ENCODE assay signal across 26 cellular contexts in genomic region chr5:50675385-50675784, GRCh38.
"Had no signal": no experiment of that assay in that cellular context is flagged by ENCODE, and none has a peak within 500 bp of the region (broad histone marks: within the 10 kb centered on the region; RNA-seq: fewer than 3 reads in every experiment).

No MANE protein-coding gene starts in this region.

- DNase-seq: dermis blood vessel endothelial cell; effector memory CD4-positive, alpha-beta T cell; erythroblast; esophagus squamous epithelium; gastrocnemius medialis; head of caudate nucleus; left cardiac atrium; mesenchymal stem cell; mucosa of descending colon; naive B cell; stimulated activated CD4-positive, alpha-beta T cell treated with anti-CD3 and anti-CD28 coated beads, Interleukin-12 subunit alpha, Interleukin-12 subunit beta, amount 100 ng/mL, for 4 hours; stimulated activated CD4-positive, alpha-beta T cell treated with anti-CD3 and anti-CD28 coated beads, Interleukin-1b, Interleukin-23, amount 100 ng/mL, for 48 hours; stimulated activated CD4-positive, alpha-beta T cell treated with anti-CD3 and anti-CD28 coated beads, Interleukin-4, amount 100 ng/mL, for 1 hour; stimulated activated CD8-positive, alpha-beta memory T cell treated with anti-CD3 and anti-CD28 coated beads, Interleukin-4, amount 100 ng/mL, for 48 hours; stimulated activated naive CD4-positive, alpha-beta T cell treated with Interleukin-2 at 50 U/mL for 16 hours; stomach; thyroid gland had no signal

- H3K4me2 ChIP-seq: smooth muscle cell had no signal

- H3K9ac ChIP-seq: parathyroid adenoma had no signal

- H3K36me3 Mint-ChIP-seq: mesothelial cell of epicardium had no signal

- H3K27ac ChIP-seq: esophagus squamous epithelium, gastrocnemius medialis, left lung, parathyroid adenoma, thyroid gland, upper lobe of left lung had no signal

- H3K4me3 Mint-ChIP-seq: mesothelial cell of epicardium, neural crest cell had no signal

- H3K9me3 ChIP-seq: esophagus squamous epithelium, gastrocnemius medialis, left lung, mucosa of descending colon, stomach, thyroid gland, upper lobe of left lung had no signal

- H3K9me3 Mint-ChIP-seq: mesothelial cell of epicardium; naive B cell; natural killer cell treated with Interleukin-12 subunit alpha and Interleukin-12 subunit beta and Interleukin-15 and Interleukin-18, amount 100 ng/mL, for 72 hours had no signal

- H3K27me3 Mint-ChIP-seq: naive B cell; natural killer cell treated with Interleukin-12 subunit alpha and Interleukin-12 subunit beta and Interleukin-15 and Interleukin-18, amount 100 ng/mL, for 72 hours; progenitor cell of endocrine pancreas had no signal

- H3K36me3 ChIP-seq: esophagus squamous epithelium, gastrocnemius medialis, left lung, stomach, thyroid gland, upper lobe of left lung had no signal

- H3K4me1 ChIP-seq: gastrocnemius medialis had no signal

- ATAC-seq: gastrocnemius medialis; left cardiac atrium; left lung; mucosa of descending colon; natural killer cell treated with Interleukin-12 subunit alpha and Interleukin-12 subunit beta and Interleukin-15 and Interleukin-18, amount 100 ng/mL, for 72 hours; sciatic nerve had no signal

- H2AFZ ChIP-seq: parathyroid adenoma had no signal

- H3K27me3 ChIP-seq: esophagus squamous epithelium, gastrocnemius medialis, left lung, stomach, thyroid gland, upper lobe of left lung had no signal

- H3K4me3 ChIP-seq: esophagus squamous epithelium, gastrocnemius medialis, left lung, mucosa of descending colon, smooth muscle cell, stomach, thyroid gland, upper lobe of left lung had no signal

- H3K27ac Mint-ChIP-seq: mesothelial cell of epicardium, progenitor cell of endocrine pancreas had no signal
